ENCODE assay signal across 2 cellular contexts in genomic region chr7:21722371-21722770, GRCh38.
TF ChIP-seq lines count a peak whose summit lies in the region.

No MANE protein-coding gene starts in this region.

TF ChIP-seq in HCT116, 20 proteins besides CTCF, POLR2A, EP300 and RAD21 (continued from another document):
- TF ChIP-seq REST (IDR thresholded peaks at IDR 0.05; ENCODE audit: low read depth) (no peak), ELF1 (IDR thresholded peaks at IDR 0.05; ENCODE audit: borderline replicate concordance, low read depth) (no peak), FOSL1 (IDR thresholded peaks at IDR 0.05; ENCODE audit: low read depth) (no peak), JUND (IDR thresholded peaks at IDR 0.05) (no peak), POLR2AphosphoS5 (IDR thresholded peaks at IDR 0.05; ENCODE audit: low read depth, low read length) (no peak), ZNF274 (IDR thresholded peaks at IDR 0.05; ENCODE audit: low read depth, low read length) (no peak)

TF ChIP-seq in WTC11, 78 proteins besides CTCF, POLR2A, EP300 and RAD21 (continued from another document):
- TF ChIP-seq MAX (CRISPR knock-in tag; IDR thresholded peaks at IDR 0.05) (no peak), GTF2I (CRISPR knock-in tag; conservative IDR thresholded peaks at IDR 0.05) (no peak), TEAD4 (CRISPR knock-in tag; IDR thresholded peaks at IDR 0.05) (no peak), MLX (CRISPR knock-in tag; IDR thresholded peaks at IDR 0.05) (no peak), USF1 (CRISPR knock-in tag; IDR thresholded peaks at IDR 0.05) (no peak), ARID4B (CRISPR knock-in tag; IDR thresholded peaks at IDR 0.05; ENCODE audit: borderline replicate concordance) (no peak), ZNF425 (CRISPR knock-in tag; conservative IDR thresholded peaks at IDR 0.05) (no peak), ESRRA (CRISPR knock-in tag; IDR thresholded peaks at IDR 0.05; ENCODE audit: borderline replicate concordance) (no peak), JAZF1 (CRISPR knock-in tag; IDR thresholded peaks at IDR 0.05) (no peak), E2F5 (CRISPR knock-in tag; IDR thresholded peaks at IDR 0.05) (no peak), NR2C2 (CRISPR knock-in tag; IDR thresholded peaks at IDR 0.05) (no peak)
